ENCODE assay signal across 22 cellular contexts in genomic region chr2:162821718-162822117, GRCh38. TPM values are rescaled to one million over a fixed set of nuclear protein-coding genes. Genes with fewer than 3 reads are reported as not detected.
"Had no signal": no experiment of that assay in that cellular context is flagged by ENCODE, and none has a peak within 500 bp of the region (broad histone marks: within the 10 kb centered on the region; RNA-seq: fewer than 3 reads in every experiment).

No MANE protein-coding gene starts in this region.

- H3K4me3 ChIP-seq: dorsolateral prefrontal cortex, heart left ventricle, psoas muscle, right lobe of liver, spleen, tibial nerve had no signal

- H3K27me3 ChIP-seq: dorsolateral prefrontal cortex, heart left ventricle, neutrophil, right lobe of liver, spleen, tibial nerve had no signal

- DNase-seq: cortex of kidney; dorsolateral prefrontal cortex; effector CD8-positive, alpha-beta T cell; heart left ventricle; hypothalamus; naive thymus-derived CD8-positive, alpha-beta T cell; psoas muscle; retina; right lobe of liver; spleen; stimulated activated CD4-positive, alpha-beta T cell treated with anti-CD3 and anti-CD28 coated beads, Interleukin-15, amount 100 ng/mL, for 24 hours; stimulated activated CD4-positive, alpha-beta T cell treated with anti-CD3 and anti-CD28 coated beads, Interleukin-1b, Interleukin-23, amount 100 ng/mL, for 48 hours; stimulated activated CD4-positive, alpha-beta T cell treated with anti-CD3 and anti-CD28 coated beads, Interleukin-4, amount 100 ng/mL, for 24 hours had no signal

- H3K4me1 ChIP-seq: heart left ventricle, psoas muscle, right lobe of liver, spleen, tibial nerve had no signal

- ATAC-seq: esophagus mucosa; heart left ventricle; naive thymus-derived CD8-positive, alpha-beta T cell; psoas muscle; right lobe of liver; stimulated activated memory B cell treated with anti-CD40 and anti-IgM and Interleukin-4, amounts not matched to agents 10 μg/mL and 1 μg/mL and 100 μg/mL, for 72 hours had no signal

- H3K9me3 ChIP-seq: heart left ventricle, neutrophil, psoas muscle, right lobe of liver, spleen, tibial nerve had no signal

- H3K27ac ChIP-seq: dorsolateral prefrontal cortex, heart left ventricle, neutrophil, psoas muscle, right lobe of liver, spleen, tibial nerve had no signal

- H3K36me3 ChIP-seq: heart left ventricle, neutrophil, right lobe of liver, spleen, tibial nerve had no signal

RNA-seq across cellular contexts. Expression of gene KCNH7, which starts 16.8 kb away (rescaled TPM):
- total RNA-seq: esophagus mucosa; fibroblast of lung; lung microvascular endothelial cell; mesenteric fat pad; mononuclear cell; naive thymus-derived CD8-positive, alpha-beta T cell; osteoblast; psoas muscle; spleen; tibial nerve had no signal
- polyA plus RNA-seq: heart left ventricle; naive thymus-derived CD8-positive, alpha-beta T cell; psoas muscle; spleen had no signal
